ENCODE assay signal across 21 cellular contexts in the genomic region with DNA sequence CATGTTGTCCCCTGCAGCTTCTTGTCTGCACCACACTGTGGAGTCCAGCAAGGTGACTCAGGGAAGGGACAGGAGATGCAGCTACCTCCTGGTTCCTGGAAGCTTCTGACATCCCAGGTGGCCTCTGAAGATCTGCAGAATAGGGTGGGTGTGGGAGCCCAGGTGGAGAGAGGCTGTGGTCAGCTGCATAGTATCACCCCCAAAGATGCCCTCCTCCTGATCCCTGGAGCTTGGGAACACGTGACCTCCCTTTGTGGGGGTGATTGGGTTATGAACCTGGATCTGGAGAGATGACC. TPM values are rescaled to one million over a fixed set of nuclear protein-coding genes. Genes with fewer than 3 reads are reported as not detected.
DNase-seq lines count a peak whose midpoint lies in the region; ATAC-seq and TF ChIP-seq lines count a peak whose summit lies in the region.
"Had no signal": no experiment of that assay in that cellular context is flagged by ENCODE, and none has a peak within 500 bp of the region (broad histone marks: within the 10 kb centered on the region; RNA-seq: fewer than 3 reads in every experiment).

No MANE protein-coding gene starts in this region.

- H4K91ac ChIP-seq in mesenchymal stem cell (ENCODE audit: low read length): no peak overlapping the region

- H3K27ac Mint-ChIP-seq in WTC11: no peak overlapping the region
- H3K27ac Mint-ChIP-seq: T-helper 1 cell treated with Interleukin-12 subunit alpha and Interleukin-12 subunit beta and Interleukin-4 antibody, amounts not matched to agents 30 μg/mL and 1 μg/mL, for 36 hours had no signal

- peak overlapping the region in 1 of 2 experiments; percentile 51 for H2BK12ac ChIP-seq in mesenchymal stem cell (ENCODE audit: low read length in 2 of 2)

- no peak for TF ChIP-seq EP300 in stomach (IDR thresholded peaks at IDR 0.05)

- H4K8ac ChIP-seq in mesenchymal stem cell (ENCODE audit: low read length): no peak overlapping the region

- ATAC-seq in WTC11 (no peak), GM19351 (IDR thresholded peaks at IDR 0.05; ENCODE audit: unreplicated experiment) (no peak)

- no peaks in the 10 kb centered on the region for H3K27me3 ChIP-seq in mesenchymal stem cell (ENCODE audit: control insufficient read depth in 1 of 2, insufficient read depth in 1 of 2, low read length in 2 of 2)
- no peaks in the 10 kb centered on the region for H3K27me3 ChIP-seq in stomach
- H3K27me3 ChIP-seq in brain microvascular endothelial cell (replicated peaks): no peaks in the 10 kb centered on the region
- H3K27me3 ChIP-seq: SJSA1, tibial nerve had no signal

- H2BK5ac ChIP-seq in mesenchymal stem cell (ENCODE audit: low read depth, low read length, poor library complexity, severe bottlenecking): no peak overlapping the region

- 100% methylated on average over 1 of the region's 1 CpG for WGBS in mesenchymal stem cell
- WGBS in stomach, 5 donors: 75 to 87% (median 84%) methylated on average over 1 of the region's 1 CpG

- peak overlapping the region in 1 of 2 experiments; percentile 35 for H3K14ac ChIP-seq in mesenchymal stem cell (ENCODE audit: low read length in 2 of 2)

- intact Hi-C loops in stomach (cut with DNase I; ENCODE audit: low total_unique reads): no loop called here

- peaks cover 80% of the 10 kb centered on the region for H3K4me1 ChIP-seq in mesenchymal stem cell (ENCODE audit: control insufficient read depth, insufficient read depth, low read depth, low read length)
- H3K4me1 ChIP-seq in stomach: peaks cover 54 to 89% (median 74%) of the 10 kb centered on the region in 4 donors

- H3K36me3 ChIP-seq in mesenchymal stem cell (ENCODE audit: control insufficient read depth in 1 of 2, insufficient read depth in 2 of 2, low read depth in 1 of 2, low read length in 2 of 2) (no peaks in the 10 kb centered on the region), stomach (no peaks in the 10 kb centered on the region), brain microvascular endothelial cell (replicated peaks) (no peaks in the 10 kb centered on the region)
- H3K36me3 ChIP-seq: SJSA1, tibial nerve, WERI-Rb-1 had no signal

- H2AK5ac ChIP-seq in mesenchymal stem cell (ENCODE audit: low read length, severe bottlenecking): peak overlapping the region; percentile 1

- H3K4me3 Mint-ChIP-seq in WTC11: no peak overlapping the region
- H3K4me3 Mint-ChIP-seq: neural crest cell; T-helper 1 cell treated with Interleukin-12 subunit alpha and Interleukin-12 subunit beta and Interleukin-4 antibody, amounts not matched to agents 30 μg/mL and 1 μg/mL, for 36 hours had no signal

- CTCF ChIA-PET in WTC11 (lab: Charles Lee): interaction anchor here (1.9 kb wide), 1 partner anchor 73 kb away, joined by 9 read pairs; no protein-coding TSS in a partner anchor

- no peaks in the 10 kb centered on the region for H3K36me3 Mint-ChIP-seq in WTC11

- H3K9me3 Mint-ChIP-seq in WTC11: no peaks in the 10 kb centered on the region
- H3K9me3 Mint-ChIP-seq: neural crest cell; T-helper 1 cell treated with Interleukin-12 subunit alpha and Interleukin-12 subunit beta and Interleukin-4 antibody, amounts not matched to agents 30 μg/mL and 1 μg/mL, for 36 hours had no signal

- no peak overlapping the region for H2BK15ac ChIP-seq in mesenchymal stem cell (ENCODE audit: low read depth, poor library complexity, severe bottlenecking)

- no peaks in the 10 kb centered on the region for H3K27me3 Mint-ChIP-seq in WTC11 (ENCODE audit: low read depth)

- H3K9ac ChIP-seq in mesenchymal stem cell (ENCODE audit: low read length): no peak overlapping the region

- H3K4me2 ChIP-seq in mesenchymal stem cell (ENCODE audit: low read length, poor library complexity, severe bottlenecking): no peak overlapping the region

- H3K18ac ChIP-seq in mesenchymal stem cell (ENCODE audit: low read depth in 1 of 2, low read length in 2 of 2): no peak overlapping the region

- POLR2A ChIA-PET in WTC11 (lab: Charles Lee): no interaction called here

- no peak overlapping the region for H2BK120ac ChIP-seq in mesenchymal stem cell (ENCODE audit: low read depth, low read length)

- in situ Hi-C loops in brain microvascular endothelial cell (cut with HindIII; ENCODE audit: low pct_ligation_motif_present, low sequenced_read_pairs): no loop called here

- H3K4ac ChIP-seq in mesenchymal stem cell (ENCODE audit: low read depth in 1 of 2, low read length in 2 of 2): no peak overlapping the region

- H3K9me3 ChIP-seq in mesenchymal stem cell (ENCODE audit: control insufficient read depth, low read length) (no peaks in the 10 kb centered on the region), stomach (no peaks in the 10 kb centered on the region)
- H3K9me3 ChIP-seq: SJSA1, tibial nerve had no signal

- H3K4me3 ChIP-seq in mesenchymal stem cell (ENCODE audit: insufficient read depth in 1 of 2, low read depth in 1 of 2, low read length in 2 of 2) (no peak overlapping the region), stomach (no peak overlapping the region), brain microvascular endothelial cell (ENCODE audit: low read depth, low read length) (no peak overlapping the region)
- H3K4me3 ChIP-seq: SJSA1, tibial nerve had no signal

- H3K4me1 Mint-ChIP-seq in WTC11: no peaks in the 10 kb centered on the region

- no peak overlapping the region for H3K23ac ChIP-seq in mesenchymal stem cell (ENCODE audit: low read length in 2 of 2)

- TF ChIP-seq POLR2A in stomach (IDR thresholded peaks at IDR 0.05): no peak

- no peak for TF ChIP-seq CTCF in WTC11 (IDR thresholded peaks at IDR 0.05)
- TF ChIP-seq CTCF in stomach (IDR thresholded peaks at IDR 0.05): no peak
- no peak for TF ChIP-seq CTCF in brain microvascular endothelial cell (IDR thresholded peaks at IDR 0.05; ENCODE audit: low read depth, low read length, missing control alignments)

- DNase-seq in activated effector memory CD4-positive, alpha-beta T cell treated with anti-CD3 and anti-CD28 coated beads, Interleukin-2, amount 50 U/mL, for 16 hours: peak; percentile 21
- DNase-seq in activated effector memory CD4-positive, alpha-beta T cell treated with Interleukin-2 at 50 U/mL for 16 hours: no peak
- peak; percentile 1 for DNase-seq in WTC11 (ENCODE audit: low spot score)
- DNase-seq in mesenchymal stem cell: no peak
- no peak for DNase-seq in stomach
- no peak for DNase-seq in brain microvascular endothelial cell
- no peak for DNase-seq in effector CD4-positive, alpha-beta T cell
- DNase-seq: activated gamma-delta T cell; DMS79; midbrain; NCI-H2029 treated with DMSO at 0.1 percent for 48 hours; stimulated activated CD4-positive, alpha-beta T cell treated with anti-CD3 and anti-CD28 coated beads, Interleukin-4, amount 100 ng/mL, for 1 hour; stimulated activated naive CD4-positive, alpha-beta T cell; WERI-Rb-1 had no signal

- no peaks in the 10 kb centered on the region for H3K79me1 ChIP-seq in mesenchymal stem cell (replicated peaks; ENCODE audit: low read length, poor library complexity, severe bottlenecking)

- H2AFZ ChIP-seq in mesenchymal stem cell (ENCODE audit: low read depth, low read length): no peak overlapping the region

- H3K27ac ChIP-seq in mesenchymal stem cell (ENCODE audit: low read length, poor library complexity, severe bottlenecking) (no peak overlapping the region), stomach (peak overlapping the region in 3 of 5 donors; percentile 91 to 97 (median 91)), brain microvascular endothelial cell (no peak overlapping the region)
- H3K27ac ChIP-seq: SJSA1, tibial nerve, WERI-Rb-1 had no signal

TF ChIP-seq in WTC11, 78 proteins besides CTCF, POLR2A, EP300 and RAD21:
- TF ChIP-seq SOX15 (CRISPR knock-in tag; IDR thresholded peaks at IDR 0.05): no peak
- TF ChIP-seq, protein P1, sequence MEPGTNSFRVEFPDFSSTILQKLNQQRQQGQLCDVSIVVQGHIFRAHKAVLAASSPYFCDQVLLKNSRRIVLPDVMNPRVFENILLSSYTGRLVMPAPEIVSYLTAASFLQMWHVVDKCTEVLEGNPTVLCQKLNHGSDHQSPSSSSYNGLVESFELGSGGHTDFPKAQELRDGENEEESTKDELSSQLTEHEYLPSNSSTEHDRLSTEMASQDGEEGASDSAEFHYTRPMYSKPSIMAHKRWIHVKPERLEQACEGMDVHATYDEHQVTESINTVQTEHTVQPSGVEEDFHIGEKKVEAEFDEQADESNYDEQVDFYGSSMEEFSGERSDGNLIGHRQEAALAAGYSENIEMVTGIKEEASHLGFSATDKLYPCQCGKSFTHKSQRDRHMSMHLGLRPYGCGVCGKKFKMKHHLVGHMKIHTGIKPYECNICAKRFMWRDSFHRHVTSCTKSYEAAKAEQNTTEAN (CRISPR knock-in tag; IDR thresholded peaks at IDR 0.05): no peak
- TF ChIP-seq TP53 (CRISPR knock-in tag; IDR thresholded peaks at IDR 0.05): no peak

RNA-seq across cellular contexts. Expression of gene CALML3, which starts 25.4 kb away (rescaled TPM):
- total RNA-seq in WTC11 (2021) (not detected in 3 replicates), stomach (not detected)
- not detected for polyA plus RNA-seq in mesenchymal stem cell (2013, experiment 1 of 2)
- not detected for polyA plus RNA-seq in mesenchymal stem cell (2013, experiment 2 of 2)
- 10 to 100 TPM in 1 of 3 donors, under 1 TPM in 1, not detected in 1; 0.46 to 64.6 TPM for polyA plus RNA-seq in stomach
- total RNA-seq: A172, neural crest cell, renal cortical epithelial cell, SJSA1, tibial nerve had no signal

RNA-seq across cellular contexts. Expression of gene CALML5, which starts 50.8 kb away (rescaled TPM):
- total RNA-seq in WTC11 (2021): 0.23 TPM in 1 of 3 replicates, not detected in the others
- polyA plus RNA-seq in mesenchymal stem cell (2013, experiment 1 of 2): not detected
- not detected for polyA plus RNA-seq in mesenchymal stem cell (2013, experiment 2 of 2)
- total RNA-seq in stomach: under 1 TPM in 1 of 5 donors, not detected in 4; 0.92 TPM
- polyA plus RNA-seq in stomach: 10 to 100 TPM in 1 of 3 donors, 1 to 10 TPM in 1, not detected in 1; 2.4 to 16.2 TPM
- total RNA-seq: A172, neural crest cell, renal cortical epithelial cell, SJSA1, tibial nerve had no signal

Comparison
In these comparisons a context has a peak if more than half of its experiments do, and no peak if none do; other contexts are left out.
1. DNase-seq: peak in activated effector memory CD4-positive, alpha-beta T cell treated with anti-CD3 and anti-CD28 coated beads, Interleukin-2, amount 50 U/mL, for 16 hours (single experiment) and WTC11 (single experiment); none in activated effector memory CD4-positive, alpha-beta T cell treated with Interleukin-2 at 50 U/mL for 16 hours (single experiment), mesenchymal stem cell (single experiment), stomach (single experiment), brain microvascular endothelial cell (single experiment) and effector CD4-positive, alpha-beta T cell (single experiment).
2. H3K27ac ChIP-seq: peak in stomach (3 of 5); none in mesenchymal stem cell (single experiment) and brain microvascular endothelial cell (single experiment).